2 cellular contexts compared by ENCODE assay signal in the genomic region with DNA sequence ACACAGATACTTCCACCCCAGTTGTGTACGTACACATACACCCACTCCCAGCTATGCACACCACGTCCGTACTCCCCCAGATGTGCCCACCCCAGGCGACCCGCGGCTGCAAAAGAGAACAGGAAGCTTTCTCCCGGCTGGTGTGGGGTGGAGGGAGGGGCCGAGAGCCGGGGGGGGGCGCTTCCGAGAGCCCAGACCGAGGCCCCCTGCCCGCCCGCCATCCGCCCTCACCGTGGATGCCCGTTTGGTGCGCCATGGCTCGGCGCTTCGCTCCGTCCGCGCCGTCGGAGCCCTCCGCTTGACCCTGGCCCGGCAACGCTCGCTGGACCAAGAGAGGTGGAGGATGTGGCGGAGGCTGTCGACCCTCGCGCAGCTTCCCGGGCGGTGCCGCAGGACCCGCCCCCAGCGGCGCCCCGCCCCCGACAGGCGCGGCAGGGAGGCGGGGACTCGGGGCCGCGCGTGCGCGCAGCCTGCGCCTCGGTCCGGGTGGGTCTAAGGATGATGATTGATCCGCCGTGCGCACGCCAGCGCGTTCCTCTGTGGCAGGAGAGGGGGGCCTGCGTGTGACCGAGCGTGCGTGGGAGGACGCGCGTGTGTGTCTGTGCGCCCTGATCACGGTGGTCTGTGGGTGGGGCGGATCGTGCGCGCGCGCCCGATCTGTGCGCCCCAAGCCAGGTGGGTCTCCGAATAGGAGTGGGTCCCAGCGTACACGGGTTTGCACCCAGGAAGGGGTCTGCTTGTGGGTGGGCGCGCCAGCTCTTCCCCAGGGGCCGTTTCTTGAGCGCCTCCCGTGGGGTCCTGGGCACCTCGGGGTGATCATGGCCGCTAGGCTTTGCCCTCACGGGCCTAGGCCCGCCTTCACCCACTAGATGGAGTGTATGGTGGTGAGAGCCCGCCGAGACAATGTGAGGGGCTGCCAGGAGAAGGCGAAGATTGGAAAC.
A peak's percentile ranks its signal among the peaks of the same experiment; 100 is the strongest.
TF ChIP-seq lines count a peak whose summit lies in the region.

Gene TWF2, minus strand, starts transcription at position 398 of the 941 bp plus-strand sequence. Its CDS starts 142 bp downstream, at position 256.

TF ChIP-seq in HEK293, 187 proteins besides CTCF, POLR2A, EP300 and RAD21 (continued from another document and continues in another):
- TF ChIP-seq ZNF280C (tag by site-specific recombination; IDR thresholded peaks at IDR 0.05) (no peak), ZNF830 (tag by site-specific recombination; IDR thresholded peaks at IDR 0.05; ENCODE audit: low read depth) (no peak), ZNF548 (tag by site-specific recombination; IDR thresholded peaks at IDR 0.05) (no peak), ZNF184 (tag by site-specific recombination; IDR thresholded peaks at IDR 0.05) (no peak), ZNF555 (tag by site-specific recombination; conservative IDR thresholded peaks at IDR 0.05) (no peak), ZNF19 (tag by site-specific recombination; IDR thresholded peaks at IDR 0.05; ENCODE audit: low read depth) (no peak), ZNF266 (tag by site-specific recombination; IDR thresholded peaks at IDR 0.05; ENCODE audit: low read depth) (no peak; the same call in 1 of the 2 replicates), KLF1 (tag by site-specific recombination; IDR thresholded peaks at IDR 0.05) (no peak), RBAK (tag by site-specific recombination; IDR thresholded peaks at IDR 0.05) (no peak), ZNF18 (tag by site-specific recombination; IDR thresholded peaks at IDR 0.05) (no peak), SALL2 (tag by site-specific recombination; IDR thresholded peaks at IDR 0.05; ENCODE audit: borderline replicate concordance) (no peak), ZNF148 (tag by site-specific recombination; IDR thresholded peaks at IDR 0.05; ENCODE audit: borderline replicate concordance) (no peak), ZFP69B (tag by site-specific recombination; IDR thresholded peaks at IDR 0.05) (no peak), AEBP2 (tag by site-specific recombination; IDR thresholded peaks at IDR 0.05; ENCODE audit: borderline replicate concordance) (no peak)
- TF ChIP-seq, protein P1, sequence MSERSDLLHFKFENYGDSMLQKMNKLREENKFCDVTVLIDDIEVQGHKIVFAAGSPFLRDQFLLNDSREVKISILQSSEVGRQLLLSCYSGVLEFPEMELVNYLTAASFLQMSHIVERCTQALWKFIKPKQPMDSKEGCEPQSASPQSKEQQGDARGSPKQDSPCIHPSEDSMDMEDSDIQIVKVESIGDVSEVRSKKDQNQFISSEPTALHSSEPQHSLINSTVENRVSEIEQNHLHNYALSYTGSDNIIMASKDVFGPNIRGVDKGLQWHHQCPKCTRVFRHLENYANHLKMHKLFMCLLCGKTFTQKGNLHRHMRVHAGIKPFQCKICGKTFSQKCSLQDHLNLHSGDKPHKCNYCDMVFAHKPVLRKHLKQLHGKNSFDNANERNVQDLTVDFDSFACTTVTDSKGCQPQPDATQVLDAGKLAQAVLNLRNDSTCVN (tag by site-specific recombination; optimal IDR thresholded peaks at IDR 0.05) = peak; percentile 96

TF ChIP-seq in K562, 482 proteins besides CTCF, POLR2A, EP300 and RAD21 (continued from another document and continues in another):
- TF ChIP-seq, protein P2, sequence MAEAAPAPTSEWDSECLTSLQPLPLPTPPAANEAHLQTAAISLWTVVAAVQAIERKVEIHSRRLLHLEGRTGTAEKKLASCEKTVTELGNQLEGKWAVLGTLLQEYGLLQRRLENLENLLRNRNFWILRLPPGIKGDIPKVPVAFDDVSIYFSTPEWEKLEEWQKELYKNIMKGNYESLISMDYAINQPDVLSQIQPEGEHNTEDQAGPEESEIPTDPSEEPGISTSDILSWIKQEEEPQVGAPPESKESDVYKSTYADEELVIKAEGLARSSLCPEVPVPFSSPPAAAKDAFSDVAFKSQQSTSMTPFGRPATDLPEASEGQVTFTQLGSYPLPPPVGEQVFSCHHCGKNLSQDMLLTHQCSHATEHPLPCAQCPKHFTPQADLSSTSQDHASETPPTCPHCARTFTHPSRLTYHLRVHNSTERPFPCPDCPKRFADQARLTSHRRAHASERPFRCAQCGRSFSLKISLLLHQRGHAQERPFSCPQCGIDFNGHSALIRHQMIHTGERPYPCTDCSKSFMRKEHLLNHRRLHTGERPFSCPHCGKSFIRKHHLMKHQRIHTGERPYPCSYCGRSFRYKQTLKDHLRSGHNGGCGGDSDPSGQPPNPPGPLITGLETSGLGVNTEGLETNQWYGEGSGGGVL (CRISPR knock-in tag; IDR thresholded peaks at IDR 0.05) = no peak
- TF ChIP-seq ZNF764 (CRISPR knock-in tag; IDR thresholded peaks at IDR 0.05; ENCODE audit: low read depth) (no peak), L3MBTL2 (IDR thresholded peaks at IDR 0.05) (peak; percentile 22; the same call in 1 of the 2 replicates), POLR3G (IDR thresholded peaks at IDR 0.05; ENCODE audit: extremely low read depth, insufficient read length, insufficient replicate concordance) (no peak), ASH1L (IDR thresholded peaks at IDR 0.05; ENCODE audit: borderline replicate concordance, low read depth, partially characterized antibody) (no peak), NCOA2 (IDR thresholded peaks at IDR 0.05; ENCODE audit: partially characterized antibody in 2 of 2) (no peak), MAX (CRISPR knock-in tag; IDR thresholded peaks at IDR 0.05) (no peak; the same call in 1 of the 2 replicates), ID3 (CRISPR knock-in tag; IDR thresholded peaks at IDR 0.05) (no peak), ID3 (tag; IDR thresholded peaks at IDR 0.05) (no peak), FOXJ2 (tag; IDR thresholded peaks at IDR 0.05) (no peak), XRCC5 (IDR thresholded peaks at IDR 0.05; ENCODE audit: low read depth, low read length) (no peak), SMARCC2 (IDR thresholded peaks at IDR 0.05; ENCODE audit: low read depth) (no peak), RNF2 (IDR thresholded peaks at IDR 0.05) (no peak), ZBTB7A (IDR thresholded peaks at IDR 0.05; ENCODE audit: borderline replicate concordance, control insufficient read depth, low read depth, low read length) (peak; percentile 45; the same call in 1 of the 2 replicates), ZFP36 (IDR thresholded peaks at IDR 0.05; ENCODE audit: low read depth, low read length, partially characterized antibody) (no peak), SIN3A (IDR thresholded peaks at IDR 0.05; ENCODE audit: borderline replicate concordance in 2 of 2, control insufficient read depth in 1 of 2, low read depth in 2 of 2, low read length in 2 of 2) (peak in 1 of 2 experiments; percentile 13; a peak in 2 of 4 replicates), OTX1 (CRISPR knock-in tag; IDR thresholded peaks at IDR 0.05) (no peak), FOXJ3 (CRISPR knock-in tag; IDR thresholded peaks at IDR 0.05) (no peak), USF1 (CRISPR knock-in tag; IDR thresholded peaks at IDR 0.05) (no peak), TBP (optimal IDR thresholded peaks at IDR 0.05; ENCODE audit: low read depth, low read length) (no peak), FUS (optimal IDR thresholded peaks at IDR 0.05; ENCODE audit: low read depth, low read length) (no peak), HDAC8 (tag; IDR thresholded peaks at IDR 0.05) (no peak), GABPA (tag; conservative IDR thresholded peaks at IDR 0.05; ENCODE audit: low read depth) (0 out of 2 replicates have a peak, but pooled peaks have one; percentile 29), MTA1 (IDR thresholded peaks at IDR 0.05; ENCODE audit: borderline replicate concordance) (no peak), ZNF23 (CRISPR knock-in tag; IDR thresholded peaks at IDR 0.05) (no peak), MXI1 (IDR thresholded peaks at IDR 0.05; ENCODE audit: low read depth, low read length) (no peak), TOE1 (IDR thresholded peaks at IDR 0.05; ENCODE audit: borderline replicate concordance) (no peak), TOE1 (CRISPR knock-in tag; IDR thresholded peaks at IDR 0.05; ENCODE audit: borderline replicate concordance, low read depth) (no peak), SMAD1 (IDR thresholded peaks at IDR 0.05; ENCODE audit: low read depth, low read length, partially characterized antibody) (peak; percentile 14), RFX1 (IDR thresholded peaks at IDR 0.05) (no peak), SRSF3 (IDR thresholded peaks at IDR 0.05; ENCODE audit: insufficient read depth, low read length) (no peak), IFI16 (CRISPR knock-in tag; IDR thresholded peaks at IDR 0.05) (no peak), GATA2 (CRISPR knock-in tag; IDR thresholded peaks at IDR 0.05) (no peak), FOXK1 (CRISPR knock-in tag; IDR thresholded peaks at IDR 0.05; ENCODE audit: borderline replicate concordance) (no peak)
- TF ChIP-seq, protein P3, sequence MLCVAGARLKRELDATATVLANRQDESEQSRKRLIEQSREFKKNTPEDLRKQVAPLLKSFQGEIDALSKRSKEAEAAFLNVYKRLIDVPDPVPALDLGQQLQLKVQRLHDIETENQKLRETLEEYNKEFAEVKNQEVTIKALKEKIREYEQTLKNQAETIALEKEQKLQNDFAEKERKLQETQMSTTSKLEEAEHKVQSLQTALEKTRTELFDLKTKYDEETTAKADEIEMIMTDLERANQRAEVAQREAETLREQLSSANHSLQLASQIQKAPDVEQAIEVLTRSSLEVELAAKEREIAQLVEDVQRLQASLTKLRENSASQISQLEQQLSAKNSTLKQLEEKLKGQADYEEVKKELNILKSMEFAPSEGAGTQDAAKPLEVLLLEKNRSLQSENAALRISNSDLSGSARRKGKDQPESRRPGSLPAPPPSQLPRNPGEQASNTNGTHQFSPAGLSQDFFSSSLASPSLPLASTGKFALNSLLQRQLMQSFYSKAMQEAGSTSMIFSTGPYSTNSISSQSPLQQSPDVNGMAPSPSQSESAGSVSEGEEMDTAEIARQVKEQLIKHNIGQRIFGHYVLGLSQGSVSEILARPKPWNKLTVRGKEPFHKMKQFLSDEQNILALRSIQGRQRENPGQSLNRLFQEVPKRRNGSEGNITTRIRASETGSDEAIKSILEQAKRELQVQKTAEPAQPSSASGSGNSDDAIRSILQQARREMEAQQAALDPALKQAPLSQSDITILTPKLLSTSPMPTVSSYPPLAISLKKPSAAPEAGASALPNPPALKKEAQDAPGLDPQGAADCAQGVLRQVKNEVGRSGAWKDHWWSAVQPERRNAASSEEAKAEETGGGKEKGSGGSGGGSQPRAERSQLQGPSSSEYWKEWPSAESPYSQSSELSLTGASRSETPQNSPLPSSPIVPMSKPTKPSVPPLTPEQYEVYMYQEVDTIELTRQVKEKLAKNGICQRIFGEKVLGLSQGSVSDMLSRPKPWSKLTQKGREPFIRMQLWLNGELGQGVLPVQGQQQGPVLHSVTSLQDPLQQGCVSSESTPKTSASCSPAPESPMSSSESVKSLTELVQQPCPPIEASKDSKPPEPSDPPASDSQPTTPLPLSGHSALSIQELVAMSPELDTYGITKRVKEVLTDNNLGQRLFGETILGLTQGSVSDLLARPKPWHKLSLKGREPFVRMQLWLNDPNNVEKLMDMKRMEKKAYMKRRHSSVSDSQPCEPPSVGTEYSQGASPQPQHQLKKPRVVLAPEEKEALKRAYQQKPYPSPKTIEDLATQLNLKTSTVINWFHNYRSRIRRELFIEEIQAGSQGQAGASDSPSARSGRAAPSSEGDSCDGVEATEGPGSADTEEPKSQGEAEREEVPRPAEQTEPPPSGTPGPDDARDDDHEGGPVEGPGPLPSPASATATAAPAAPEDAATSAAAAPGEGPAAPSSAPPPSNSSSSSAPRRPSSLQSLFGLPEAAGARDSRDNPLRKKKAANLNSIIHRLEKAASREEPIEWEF (CRISPR knock-in tag; IDR thresholded peaks at IDR 0.05) = no peak
- TF ChIP-seq, protein P4, sequence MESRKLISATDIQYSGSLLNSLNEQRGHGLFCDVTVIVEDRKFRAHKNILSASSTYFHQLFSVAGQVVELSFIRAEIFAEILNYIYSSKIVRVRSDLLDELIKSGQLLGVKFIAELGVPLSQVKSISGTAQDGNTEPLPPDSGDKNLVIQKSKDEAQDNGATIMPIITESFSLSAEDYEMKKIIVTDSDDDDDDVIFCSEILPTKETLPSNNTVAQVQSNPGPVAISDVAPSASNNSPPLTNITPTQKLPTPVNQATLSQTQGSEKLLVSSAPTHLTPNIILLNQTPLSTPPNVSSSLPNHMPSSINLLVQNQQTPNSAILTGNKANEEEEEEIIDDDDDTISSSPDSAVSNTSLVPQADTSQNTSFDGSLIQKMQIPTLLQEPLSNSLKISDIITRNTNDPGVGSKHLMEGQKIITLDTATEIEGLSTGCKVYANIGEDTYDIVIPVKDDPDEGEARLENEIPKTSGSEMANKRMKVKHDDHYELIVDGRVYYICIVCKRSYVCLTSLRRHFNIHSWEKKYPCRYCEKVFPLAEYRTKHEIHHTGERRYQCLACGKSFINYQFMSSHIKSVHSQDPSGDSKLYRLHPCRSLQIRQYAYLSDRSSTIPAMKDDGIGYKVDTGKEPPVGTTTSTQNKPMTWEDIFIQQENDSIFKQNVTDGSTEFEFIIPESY (CRISPR knock-in tag; IDR thresholded peaks at IDR 0.05) = no peak
- TF ChIP-seq, protein P5, sequence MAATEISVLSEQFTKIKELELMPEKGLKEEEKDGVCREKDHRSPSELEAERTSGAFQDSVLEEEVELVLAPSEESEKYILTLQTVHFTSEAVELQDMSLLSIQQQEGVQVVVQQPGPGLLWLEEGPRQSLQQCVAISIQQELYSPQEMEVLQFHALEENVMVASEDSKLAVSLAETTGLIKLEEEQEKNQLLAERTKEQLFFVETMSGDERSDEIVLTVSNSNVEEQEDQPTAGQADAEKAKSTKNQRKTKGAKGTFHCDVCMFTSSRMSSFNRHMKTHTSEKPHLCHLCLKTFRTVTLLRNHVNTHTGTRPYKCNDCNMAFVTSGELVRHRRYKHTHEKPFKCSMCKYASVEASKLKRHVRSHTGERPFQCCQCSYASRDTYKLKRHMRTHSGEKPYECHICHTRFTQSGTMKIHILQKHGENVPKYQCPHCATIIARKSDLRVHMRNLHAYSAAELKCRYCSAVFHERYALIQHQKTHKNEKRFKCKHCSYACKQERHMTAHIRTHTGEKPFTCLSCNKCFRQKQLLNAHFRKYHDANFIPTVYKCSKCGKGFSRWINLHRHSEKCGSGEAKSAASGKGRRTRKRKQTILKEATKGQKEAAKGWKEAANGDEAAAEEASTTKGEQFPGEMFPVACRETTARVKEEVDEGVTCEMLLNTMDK (IDR thresholded peaks at IDR 0.05; ENCODE audit: borderline replicate concordance, insufficient read depth, low read depth, low read length, poor library complexity, severe bottlenecking) = peak; percentile 84
